ENCODE assay signal across 21 cellular contexts in genomic region chr4:127141857-127142256, GRCh38.
DNase-seq lines count a peak whose midpoint lies in the region; FAIRE-seq and TF ChIP-seq lines count a peak whose summit lies in the region.
"Had no signal": no experiment of that assay in that cellular context is flagged by ENCODE, and none has a peak within 500 bp of the region (broad histone marks: within the 10 kb centered on the region; RNA-seq: fewer than 3 reads in every experiment).

No MANE protein-coding gene starts in this region.

- no peaks in the 10 kb centered on the region for H3K27me3 ChIP-seq in breast epithelium
- H3K27me3 ChIP-seq: hepatocyte, SJCRH30 had no signal

- in situ Hi-C loops in G401 (cut with HindIII; ENCODE audit: low sequenced_read_pairs) = no loop called here

- no peaks in the 10 kb centered on the region for H3K36me3 ChIP-seq in breast epithelium
- H3K36me3 ChIP-seq: SJCRH30 had no signal

- H3K4me1 ChIP-seq in breast epithelium = no peaks in the 10 kb centered on the region

- FAIRE-seq in frontal cortex (lab: Jason Lieb, UNC) = no peak

- H3K27ac ChIP-seq in breast epithelium = no peak overlapping the region
- H3K27ac ChIP-seq: 22Rv1, hepatocyte, SJCRH30 had no signal

- TF ChIP-seq CTCF in MCF 10A (IDR thresholded peaks at IDR 0.05; ENCODE audit: unreplicated experiment) (no peak), breast epithelium (IDR thresholded peaks at IDR 0.05) (no peak), fibroblast of villous mesenchyme (IDR thresholded peaks at IDR 0.05; ENCODE audit: insufficient read depth, low read depth, low read length) (no peak), GM10266 (IDR thresholded peaks at IDR 0.05; ENCODE audit: control insufficient read depth, insufficient read depth, low read depth, missing control alignments) (no peak)

- no TSS peak for BruUV-seq in MCF 10A (replicated peaks; lab: Mats Ljungman, UMichigan)

- peak overlapping the region; percentile 89 for H3K27ac Mint-ChIP-seq in MCF 10A (ENCODE audit: low read depth, unreplicated experiment)
- H3K27ac Mint-ChIP-seq: activated CD4-positive, alpha-beta memory T cell treated with anti-CD3 and anti-CD28 coated beads, Interleukin-2, amount 10 ng/mL, durations not matched to agents 7 days and 5 days; activated naive CD4-positive, alpha-beta T cell treated with anti-CD3 and anti-CD28 coated beads, Interleukin-2, amount 50 U/mL, for 72 hours; GM23338; nephron; WTC11 had no signal

- H3K4me3 ChIP-seq in breast epithelium = no peak overlapping the region
- no peak overlapping the region for H3K4me3 ChIP-seq in fibroblast of villous mesenchyme (ENCODE audit: low read depth, low read length)
- H3K4me3 ChIP-seq: GM23338, hepatocyte, SJCRH30 had no signal

- DNase-seq in MCF 10A (ENCODE audit: unreplicated experiment) (peak; percentile 62), breast epithelium (ENCODE audit: low spot score in 2 of 2) (no peak), amniotic epithelial cell (ENCODE audit: low read depth) (peak; percentile 66), fibroblast of villous mesenchyme (ENCODE audit: low read depth) (peak; percentile 88), frontal cortex (ENCODE audit: low spot score in 2 of 2) (no peak), G401 (ENCODE audit: low spot score) (no peak), NCI-H1694 (lab: John Stamatoyannopoulos, UW) (no peak), GM10266 (ENCODE audit: extremely low spot score) (no peak)
- DNase-seq: activated CD4-positive, alpha-beta memory T cell treated with anti-CD3 and anti-CD28 coated beads, Interleukin-2, amount 10 ng/mL, durations not matched to agents 7 days and 5 days; activated T-cell treated with anti-CD3 and anti-CD28 coated beads, Interleukin-2, amount 50 U/mL, for 4 hours; islet precursor cell; MV-4-11; NCI-H2107; NCI-H526 treated with DMSO at 0.1 percent for 48 hours; SJCRH30 had no signal

- no peaks in the 10 kb centered on the region for H3K27me3 Mint-ChIP-seq in MCF 10A (ENCODE audit: insufficient read depth, unreplicated experiment)
- H3K27me3 Mint-ChIP-seq: activated CD4-positive, alpha-beta memory T cell treated with anti-CD3 and anti-CD28 coated beads, Interleukin-2, amount 10 ng/mL, durations not matched to agents 7 days and 5 days had no signal

- no peaks in the 10 kb centered on the region for H3K9me3 ChIP-seq in breast epithelium
- H3K9me3 ChIP-seq: SJCRH30 had no signal

- CTCF ChIA-PET in MCF 10A (lab: Yijun Ruan, JAX) = interaction anchor here (0.7 to 1.3 kb wide), 2 partner anchors 20 to 91 kb away, joined by 3 to 4 read pairs; no protein-coding TSS in a partner anchor

- H3K9me3 Mint-ChIP-seq in MCF 10A (ENCODE audit: unreplicated experiment) = no peaks in the 10 kb centered on the region
- H3K9me3 Mint-ChIP-seq: activated CD4-positive, alpha-beta memory T cell treated with anti-CD3 and anti-CD28 coated beads, Interleukin-2, amount 10 ng/mL, durations not matched to agents 7 days and 5 days; activated T-cell treated with anti-CD3 and anti-CD28 coated beads, Interleukin-2, amount 50 U/mL, for 4 hours; GM23338; nephron; WTC11 had no signal

- peaks cover 16% of the 10 kb centered on the region for H3K4me1 Mint-ChIP-seq in MCF 10A (ENCODE audit: insufficient read depth, unreplicated experiment)
- H3K4me1 Mint-ChIP-seq: activated CD4-positive, alpha-beta memory T cell treated with anti-CD3 and anti-CD28 coated beads, Interleukin-2, amount 10 ng/mL, durations not matched to agents 7 days and 5 days; GM23338 had no signal

- intact Hi-C loops in MCF 10A (cut with micrococcal nuclease) = no loop called here
- intact Hi-C loops in breast epithelium (cut with DNase I; ENCODE audit: low total_unique reads) = no loop called here

- no peak for TF ChIP-seq POLR2A in breast epithelium (IDR thresholded peaks at IDR 0.05)

- POLR2A ChIA-PET in MCF 10A (lab: Yijun Ruan, JAX) = no interaction called here

- no peaks in the 10 kb centered on the region for H3K36me3 Mint-ChIP-seq in MCF 10A (ENCODE audit: insufficient read depth, unreplicated experiment)
- H3K36me3 Mint-ChIP-seq: activated naive CD4-positive, alpha-beta T cell treated with anti-CD3 and anti-CD28 coated beads, Interleukin-2, amount 50 U/mL, for 72 hours; WTC11 had no signal

- no peak overlapping the region for H3K4me3 Mint-ChIP-seq in MCF 10A (ENCODE audit: unreplicated experiment)
- H3K4me3 Mint-ChIP-seq: activated CD4-positive, alpha-beta memory T cell treated with anti-CD3 and anti-CD28 coated beads, Interleukin-2, amount 10 ng/mL, durations not matched to agents 7 days and 5 days; activated T-cell treated with anti-CD3 and anti-CD28 coated beads, Interleukin-2, amount 50 U/mL, for 4 hours; GM23338; nephron; WTC11 had no signal

Comparison
In these comparisons a context has a peak if more than half of its experiments do, and no peak if none do; other contexts are left out.
1. DNase-seq: peak in MCF 10A (single experiment), amniotic epithelial cell (single experiment) and fibroblast of villous mesenchyme (single experiment); none in breast epithelium (0 of 2), frontal cortex (0 of 2), G401 (single experiment), NCI-H1694 (single experiment) and GM10266 (single experiment).